ENCODE assay signal across 8 cellular contexts in genomic region chr12:50111693-50112455, GRCh38. TPM values are rescaled to one million over a fixed set of nuclear protein-coding genes. Genes with fewer than 3 reads are reported as not detected.
A peak's percentile ranks its signal among the peaks of the same experiment; 100 is the strongest.
DNase-seq lines count a peak whose midpoint lies in the region; ATAC-seq, FAIRE-seq and TF ChIP-seq lines count a peak whose summit lies in the region.

Gene COX14 (plus strand): TSS chr12:50112236. CDS start chr12:50120044, 7,808 bp downstream.

- H2AFZ ChIP-seq in HepG2 (ENCODE audit: low read length) = peak within 1 kb of the TSS; percentile 9

- intact Hi-C loops in HepG2 (cut with micrococcal nuclease; ENCODE audit: unreplicated experiment) = loop anchor here (2.0 kb wide), 2 partner anchors 27 to 55 kb away; partner anchors contain the start of genes CERS5 and SMARCD1

- CTCF ChIA-PET in HepG2 (lab: Yijun Ruan, JAX; ENCODE audit: low intra/inter-chr PET ratio, low total read pairs) = interaction anchor here (0.7 to 1.5 kb wide), 4 partner anchors 10 to 64 kb away, joined by 3 to 7 read pairs (median 4); no protein-coding TSS in a partner anchor

- H3K27me3 ChIP-seq in HepG2 (ENCODE audit: control insufficient read depth in 1 of 2, insufficient read depth in 2 of 2, low read length in 2 of 2) = no peaks in the 10 kb centered on the region; a peak in 1 of 5 replicates

- in situ Hi-C loops in HepG2 (cut with HindIII; ENCODE audit: extremely low pct_ligation_motif_present, low pct_unique_long_range_greater_than_20kb) = no loop called here

- 0% methylated on average over 21 of the region's 59 CpGs for WGBS in HepG2 (ENCODE audit: low lambda C conversion rate)

- H3K4me1 ChIP-seq in HepG2 (ENCODE audit: insufficient read depth, low read length) = peaks cover 56% of the 10 kb centered on the region

- DNase-seq in NCI-H748 treated with DMSO at 0.1 percent for 48 hours (lab: John Stamatoyannopoulos, UW) (peak; percentile 98), dermis blood vessel endothelial cell (peak; percentile 99), HepG2 (ENCODE audit: low spot score) (peak; percentile 99)
- peak; percentile 99 for DNase-seq in activated CD4-positive, alpha-beta T cell treated with anti-CD3 and anti-CD28 coated beads, Interleukin-2, amount 50 U/mL, for 4 hours
- DNase-seq in stimulated activated CD4-positive, alpha-beta T cell treated with anti-CD3 and anti-CD28 coated beads, Interleukin-4, amount 100 ng/mL, for 24 hours = peak; percentile 99

- TSS peak; percentile 39 for BruUV-seq in HepG2 (replicated peaks; lab: Mats Ljungman, UMichigan)

- peak within 1 kb of the TSS; percentile 78 for H3K27ac ChIP-seq in C4-2B
- peak within 1 kb of the TSS; percentile 95 for H3K27ac ChIP-seq in HepG2 (ENCODE audit: extremely low read length, insufficient read depth, low read length)

- H3K9ac ChIP-seq in HepG2 (ENCODE audit: insufficient read depth, low read depth, low read length) = peak within 1 kb of the TSS; percentile 90

- TF ChIP-seq CTCF in C4-2B (conservative IDR thresholded peaks at IDR 0.05) (peak; percentile 99), HepG2 (CRISPR knock-in tag; IDR thresholded peaks at IDR 0.05) (peak; percentile 97)

- H4K20me1 ChIP-seq in HepG2 (ENCODE audit: insufficient read depth, low read length) = no peaks in the 10 kb centered on the region

- POLR2A ChIA-PET in HepG2 (lab: Yijun Ruan, JAX) = interaction anchor here (0.7 to 7.6 kb wide), 27 partner anchors 9 to 1202 kb away, joined by 3 to 265 read pairs (median 5); partner anchors contain the start of genes CERS5, FAM186A, GPD1 and LIMA1

- H3K4me3 ChIP-seq in HepG2 (replicated peaks in 1 of 3; ENCODE audit: insufficient read depth in 1 of 3, low read depth in 2 of 3, low read length in 3 of 3) = peak within 1 kb of the TSS; percentile 90 to 94 (median 92)

- ATAC-seq in GM19351 (IDR thresholded peaks at IDR 0.05; ENCODE audit: unreplicated experiment) (peak; percentile 75), HG03558 (IDR thresholded peaks at IDR 0.05; ENCODE audit: extremely low read depth, unreplicated experiment) (peak; percentile 69), HepG2 (peak; percentile 82)

- peak within 1 kb of the TSS; percentile 99 for H3K4me2 ChIP-seq in HepG2 (ENCODE audit: low read depth, low read length)

- no peaks in the 10 kb centered on the region for H3K9me3 ChIP-seq in HepG2 (ENCODE audit: low read length)

- peaks cover 1 to 6% of the 10 kb centered on the region in 2 experiments; a peak in 2 of 5 replicates for H3K36me3 ChIP-seq in HepG2 (replicated peaks in 1 of 2; ENCODE audit: control insufficient read depth in 1 of 2, insufficient read depth in 2 of 2, low read length in 2 of 2)

- TF ChIP-seq POLR2A in HepG2 (IDR thresholded peaks at IDR 0.05; ENCODE audit: insufficient read depth in 1 of 2, low read depth in 2 of 2, low read length in 2 of 2) = peak in 1 of 2 experiments; percentile 97; a peak in 2 of 4 replicates

- peak in 1 of 2 experiments; percentile 21; a peak in 1 of 4 replicates for TF ChIP-seq EP300 in HepG2 (IDR thresholded peaks at IDR 0.05; ENCODE audit: low read depth in 2 of 2, low read length in 2 of 2)
- no peak; the same call in 1 of the 2 replicates for TF ChIP-seq EP300 in HepG2 (CRISPR knock-in tag; IDR thresholded peaks at IDR 0.05; ENCODE audit: borderline replicate concordance)

- FAIRE-seq in HepG2 (lab: Jason Lieb, UNC) = peak; percentile 96

- H3K79me2 ChIP-seq in HepG2 (ENCODE audit: insufficient read depth, low read length) = peaks cover 20% of the 10 kb centered on the region

- TF ChIP-seq RAD21 in HepG2 (CRISPR knock-in tag; IDR thresholded peaks at IDR 0.05) = peak; percentile 50

TF ChIP-seq in HepG2, 621 proteins besides CTCF, POLR2A, EP300 and RAD21 (continues in another document):
- TF ChIP-seq REPIN1 (CRISPR knock-in tag; IDR thresholded peaks at IDR 0.05; ENCODE audit: borderline replicate concordance, low read depth) (peak; percentile 83; the same call in 1 of the 2 replicates), KDM4B (CRISPR knock-in tag; IDR thresholded peaks at IDR 0.05) (no peak), MIXL1 (CRISPR knock-in tag; IDR thresholded peaks at IDR 0.05) (no peak), RBM22 (optimal IDR thresholded peaks at IDR 0.05; ENCODE audit: low read length) (no peak), ZNF792 (CRISPR knock-in tag; IDR thresholded peaks at IDR 0.05) (no peak), ZZZ3 (CRISPR knock-in tag; IDR thresholded peaks at IDR 0.05; ENCODE audit: borderline replicate concordance) (peak; percentile 54), HNRNPUL1 (IDR thresholded peaks at IDR 0.05; ENCODE audit: low read depth, low read length) (no peak), ZNF18 (CRISPR knock-in tag; IDR thresholded peaks at IDR 0.05; ENCODE audit: insufficient replicate concordance) (no peak), ZBTB20 (CRISPR knock-in tag; IDR thresholded peaks at IDR 0.05; ENCODE audit: borderline replicate concordance, low read depth) (peak; percentile 73; the same call in 1 of the 2 replicates), U2AF2 (IDR thresholded peaks at IDR 0.05; ENCODE audit: low read depth, low read length) (no peak)
- TF ChIP-seq, protein P1, sequence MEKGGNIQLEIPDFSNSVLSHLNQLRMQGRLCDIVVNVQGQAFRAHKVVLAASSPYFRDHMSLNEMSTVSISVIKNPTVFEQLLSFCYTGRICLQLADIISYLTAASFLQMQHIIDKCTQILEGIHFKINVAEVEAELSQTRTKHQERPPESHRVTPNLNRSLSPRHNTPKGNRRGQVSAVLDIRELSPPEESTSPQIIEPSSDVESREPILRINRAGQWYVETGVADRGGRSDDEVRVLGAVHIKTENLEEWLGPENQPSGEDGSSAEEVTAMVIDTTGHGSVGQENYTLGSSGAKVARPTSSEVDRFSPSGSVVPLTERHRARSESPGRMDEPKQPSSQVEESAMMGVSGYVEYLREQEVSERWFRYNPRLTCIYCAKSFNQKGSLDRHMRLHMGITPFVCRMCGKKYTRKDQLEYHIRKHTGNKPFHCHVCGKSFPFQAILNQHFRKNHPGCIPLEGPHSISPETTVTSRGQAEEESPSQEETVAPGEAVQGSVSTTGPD (CRISPR knock-in tag; IDR thresholded peaks at IDR 0.05) = no peak
- TF ChIP-seq, protein P2, sequence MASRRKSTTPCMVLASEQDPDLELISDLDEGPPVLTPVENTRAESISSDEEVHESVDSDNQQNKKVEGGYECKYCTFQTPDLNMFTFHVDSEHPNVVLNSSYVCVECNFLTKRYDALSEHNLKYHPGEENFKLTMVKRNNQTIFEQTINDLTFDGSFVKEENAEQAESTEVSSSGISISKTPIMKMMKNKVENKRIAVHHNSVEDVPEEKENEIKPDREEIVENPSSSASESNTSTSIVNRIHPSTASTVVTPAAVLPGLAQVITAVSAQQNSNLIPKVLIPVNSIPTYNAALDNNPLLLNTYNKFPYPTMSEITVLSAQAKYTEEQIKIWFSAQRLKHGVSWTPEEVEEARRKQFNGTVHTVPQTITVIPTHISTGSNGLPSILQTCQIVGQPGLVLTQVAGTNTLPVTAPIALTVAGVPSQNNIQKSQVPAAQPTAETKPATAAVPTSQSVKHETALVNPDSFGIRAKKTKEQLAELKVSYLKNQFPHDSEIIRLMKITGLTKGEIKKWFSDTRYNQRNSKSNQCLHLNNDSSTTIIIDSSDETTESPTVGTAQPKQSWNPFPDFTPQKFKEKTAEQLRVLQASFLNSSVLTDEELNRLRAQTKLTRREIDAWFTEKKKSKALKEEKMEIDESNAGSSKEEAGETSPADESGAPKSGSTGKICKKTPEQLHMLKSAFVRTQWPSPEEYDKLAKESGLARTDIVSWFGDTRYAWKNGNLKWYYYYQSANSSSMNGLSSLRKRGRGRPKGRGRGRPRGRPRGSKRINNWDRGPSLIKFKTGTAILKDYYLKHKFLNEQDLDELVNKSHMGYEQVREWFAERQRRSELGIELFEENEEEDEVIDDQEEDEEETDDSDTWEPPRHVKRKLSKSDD (CRISPR knock-in tag; IDR thresholded peaks at IDR 0.05; ENCODE audit: low read depth) = 0 out of 2 replicates have a peak, but pooled peaks have one; percentile 65

RNA-seq across cellular contexts. Expression of gene COX14, which starts in this region (rescaled TPM):
- 23.4 and 45.1 TPM in 2 replicates for total RNA-seq in dermis blood vessel endothelial cell
- total RNA-seq in HepG2 (2016; rRNA removed; fragmentation: Illumina TruSeq; extraction: Trizol) = 71.6 and 82.0 TPM in 2 replicates
- total RNA-seq in HepG2 (2016; cell fraction: cytosol; rRNA removed; fragmentation: Illumina TruSeq; extraction: Trizol; ENCODE audit: low read depth) = 62.2 and 107 TPM in 2 replicates
- total RNA-seq in HepG2 (2016; cell fraction: insoluble cytoplasmic fraction; rRNA removed; fragmentation: Illumina TruSeq; extraction: Trizol) = 70.2 and 88.8 TPM in 2 replicates
- total RNA-seq in HepG2 (2016; cell fraction: membrane; rRNA removed; fragmentation: Illumina TruSeq; extraction: Trizol) = 84.4 and 106 TPM in 2 replicates
- 18.4 and 19.5 TPM in 2 replicates for total RNA-seq in HepG2 (2016; cell fraction: nucleus; rRNA removed; fragmentation: Illumina TruSeq; extraction: Trizol)
- polyA plus RNA-seq in HepG2 (2011; rRNA removed) = 53.0 and 55.0 TPM in 2 replicates
- polyA plus RNA-seq in HepG2 (2011; cell fraction: cytosol; rRNA removed) = 64.0 and 68.8 TPM in 2 replicates
- polyA plus RNA-seq in HepG2 (2011; cell fraction: nucleus; rRNA removed) = 15.7 and 16.8 TPM in 2 replicates
- 30.1 and 33.7 TPM in 2 replicates for polyA plus RNA-seq in HepG2 (2012)
- 46.3 and 86.6 TPM in 2 replicates for polyA plus RNA-seq in HepG2 (2016; cell fraction: cytosol; fragmentation: Illumina TruSeq; extraction: Trizol; ENCODE audit: low read depth)
- 52.0 and 58.2 TPM in 2 replicates for polyA plus RNA-seq in HepG2 (2016; cell fraction: insoluble cytoplasmic fraction; fragmentation: Illumina TruSeq; extraction: Trizol; ENCODE audit: low read depth)
- 51.4 and 62.9 TPM in 2 replicates for polyA plus RNA-seq in HepG2 (2016; cell fraction: membrane; fragmentation: Illumina TruSeq; extraction: Trizol; ENCODE audit: low read depth)
- polyA plus RNA-seq in HepG2 (2016; cell fraction: nucleus; fragmentation: Illumina TruSeq; extraction: Trizol; ENCODE audit: insufficient read depth, low read depth) = 29.1 and 31.5 TPM in 2 replicates
- 27.5 and 131 TPM in 2 replicates for polyA minus RNA-seq in HepG2 (2011; rRNA and poly(A)+ RNA removed; ENCODE audit: low replicate concordance)
- 8.7 and 10.3 TPM in 2 replicates for polyA minus RNA-seq in HepG2 (2011; cell fraction: cytosol; rRNA and poly(A)+ RNA removed)
- polyA minus RNA-seq in HepG2 (2011; cell fraction: nucleus; rRNA and poly(A)+ RNA removed) = 10.3 and 10.8 TPM in 2 replicates

Comparison
In these comparisons a context has a peak if more than half of its experiments do, and no peak if none do; other contexts are left out.
1. Peak in every context shown above with its lines: DNase-seq, ATAC-seq, H3K4me3 ChIP-seq and H3K27ac ChIP-seq.